ENCODE assay signal across 11 cellular contexts in the genomic region with DNA sequence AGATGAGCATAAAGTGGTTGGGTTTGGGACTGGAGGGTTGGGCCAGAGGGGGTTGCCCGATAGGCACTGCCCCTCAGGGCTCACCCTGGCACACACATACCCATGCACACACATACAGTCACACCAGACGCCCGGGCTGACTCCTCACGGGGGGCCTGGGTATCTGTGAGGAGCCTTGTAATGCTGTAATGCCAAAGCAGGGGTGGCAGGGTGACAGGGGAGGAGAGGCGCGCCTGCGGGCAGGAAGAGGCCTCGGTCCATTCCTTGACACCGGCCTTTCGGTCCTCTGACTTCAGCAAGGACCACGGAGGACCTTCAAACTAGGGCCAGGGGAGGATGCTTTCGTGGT. TPM values are rescaled to one million over a fixed set of nuclear protein-coding genes. Genes with fewer than 3 reads are reported as not detected.
DNase-seq lines count a peak whose midpoint lies in the region; ATAC-seq and TF ChIP-seq lines count a peak whose summit lies in the region.
"Had no signal": no experiment of that assay in that cellular context is flagged by ENCODE, and none has a peak within 500 bp of the region (broad histone marks: within the 10 kb centered on the region; RNA-seq: fewer than 3 reads in every experiment).

No MANE protein-coding gene starts in this region.

- CTCF ChIA-PET in activated CD4-positive, alpha-beta T cell treated with anti-CD3 and anti-CD28 coated beads, Interleukin-2, amount 10 ng/mL, durations not matched to agents 7 days and 5 days (lab: Charles Lee): no interaction called here

- WGBS in adrenal gland, 4 donors: 62 to 100% (median 67%) methylated on average over 1 to 12 of the region's 12 CpGs

- H3K36me3 Mint-ChIP-seq in activated CD4-positive, alpha-beta T cell treated with anti-CD3 and anti-CD28 coated beads, Interleukin-2, amount 10 ng/mL, durations not matched to agents 7 days and 5 days (ENCODE audit: low read depth): no peaks in the 10 kb centered on the region

- no peaks in the 10 kb centered on the region for H3K36me3 ChIP-seq in adrenal gland (replicated peaks in 1 of 2)

- no peak for DNase-seq in activated CD4-positive, alpha-beta T cell treated with anti-CD3 and anti-CD28 coated beads, Interleukin-2, amount 10 ng/mL, durations not matched to agents 7 days and 5 days
- DNase-seq in activated CD4-positive, alpha-beta T cell treated with anti-CD3 and anti-CD28 coated beads, Interleukin-2, amount 50 U/mL, for 4 hours: no peak
- no peak for DNase-seq in stimulated activated naive CD8-positive, alpha-beta T cell treated with anti-CD3 and anti-CD28 coated beads, Interleukin-15, amount 100 ng/mL, for 72 hours
- DNase-seq in adrenal gland: no peak
- no peak for DNase-seq in cortex of kidney (lab: John Stamatoyannopoulos, UW)
- no peak for DNase-seq in omental fat pad (ENCODE audit: low spot score)

- no peaks in the 10 kb centered on the region for H3K9me3 Mint-ChIP-seq in activated CD4-positive, alpha-beta T cell treated with anti-CD3 and anti-CD28 coated beads, Interleukin-2, amount 10 ng/mL, durations not matched to agents 7 days and 5 days
- H3K9me3 Mint-ChIP-seq in stimulated activated naive CD8-positive, alpha-beta T cell treated with anti-CD3 and anti-CD28 coated beads, Interleukin-15, amount 100 ng/mL, for 72 hours: no peaks in the 10 kb centered on the region

- no peaks in the 10 kb centered on the region for H3K27me3 ChIP-seq in layer of hippocampus (ENCODE audit: control insufficient read depth, insufficient read depth, low read length)
- H3K27me3 ChIP-seq in adrenal gland: no peaks in the 10 kb centered on the region

- no peak for TF ChIP-seq POLR2A in adrenal gland (IDR thresholded peaks at IDR 0.05)

- no peaks in the 10 kb centered on the region for H3K9me3 ChIP-seq in adrenal gland (replicated peaks in 1 of 3)
- H3K9me3 ChIP-seq: A549 had no signal

- H3K4me1 ChIP-seq in adrenal gland (replicated peaks in 1 of 2): peaks cover 4 to 18% of the 10 kb centered on the region in 2 donors
- H3K4me1 ChIP-seq: A549 had no signal

- POLR2A ChIA-PET in activated CD4-positive, alpha-beta T cell treated with anti-CD3 and anti-CD28 coated beads, Interleukin-2, amount 10 ng/mL, durations not matched to agents 7 days and 5 days (lab: Charles Lee): no interaction called here

- H3K27me3 Mint-ChIP-seq in activated CD4-positive, alpha-beta T cell treated with anti-CD3 and anti-CD28 coated beads, Interleukin-2, amount 10 ng/mL, durations not matched to agents 7 days and 5 days: peaks cover 17% of the 10 kb centered on the region
- peaks cover 27% of the 10 kb centered on the region for H3K27me3 Mint-ChIP-seq in stimulated activated naive CD8-positive, alpha-beta T cell treated with anti-CD3 and anti-CD28 coated beads, Interleukin-15, amount 100 ng/mL, for 72 hours

- intact Hi-C loops in adrenal gland (cut with DNase I): no loop called here

- peak; percentile 19 for ATAC-seq in stimulated activated naive CD8-positive, alpha-beta T cell treated with anti-CD3 and anti-CD28 coated beads, Interleukin-15, amount 100 ng/mL, for 72 hours
- no peak for ATAC-seq in omental fat pad (ENCODE audit: low FRiP score)
- ATAC-seq: A549, HepG2 had no signal

- peak overlapping the region in 1 of 4 donors; percentile 39 for H3K4me3 ChIP-seq in adrenal gland
- H3K4me3 ChIP-seq: A549 had no signal

- H3K4me3 Mint-ChIP-seq in activated CD4-positive, alpha-beta T cell treated with anti-CD3 and anti-CD28 coated beads, Interleukin-2, amount 10 ng/mL, durations not matched to agents 7 days and 5 days: peak overlapping the region; percentile 56
- H3K4me3 Mint-ChIP-seq in stimulated activated naive CD8-positive, alpha-beta T cell treated with anti-CD3 and anti-CD28 coated beads, Interleukin-15, amount 100 ng/mL, for 72 hours: peak overlapping the region; percentile 73 to 75

- no peak overlapping the region for H3K27ac Mint-ChIP-seq in activated CD4-positive, alpha-beta T cell treated with anti-CD3 and anti-CD28 coated beads, Interleukin-2, amount 10 ng/mL, durations not matched to agents 7 days and 5 days
- peak overlapping the region in 1 of 2 donors; percentile 38 for H3K27ac Mint-ChIP-seq in stimulated activated naive CD8-positive, alpha-beta T cell treated with anti-CD3 and anti-CD28 coated beads, Interleukin-15, amount 100 ng/mL, for 72 hours

- peak overlapping the region; percentile 99 for H3K27ac ChIP-seq in angular gyrus (ENCODE audit: low read depth, low read length)
- H3K27ac ChIP-seq in layer of hippocampus (ENCODE audit: low read depth, low read length): peak overlapping the region; percentile 97
- peak overlapping the region in 2 of 5 donors; percentile 74 to 78 for H3K27ac ChIP-seq in adrenal gland
- H3K27ac ChIP-seq: A549 had no signal

- H3K4me1 Mint-ChIP-seq in activated CD4-positive, alpha-beta T cell treated with anti-CD3 and anti-CD28 coated beads, Interleukin-2, amount 10 ng/mL, durations not matched to agents 7 days and 5 days: peaks cover 15% of the 10 kb centered on the region
- peaks cover 18% of the 10 kb centered on the region for H3K4me1 Mint-ChIP-seq in stimulated activated naive CD8-positive, alpha-beta T cell treated with anti-CD3 and anti-CD28 coated beads, Interleukin-15, amount 100 ng/mL, for 72 hours

- TF ChIP-seq CTCF in adrenal gland (IDR thresholded peaks at IDR 0.05): no peak
- TF ChIP-seq CTCF in omental fat pad (IDR thresholded peaks at IDR 0.05): no peak

RNA-seq across cellular contexts. Expression of a gene that starts 0.4 kb away (rescaled TPM):
- under 1 TPM; 0.33 to 0.50 TPM for total RNA-seq in activated CD4-positive, alpha-beta T cell treated with anti-CD3 and anti-CD28 coated beads, Interleukin-2, amount 10 ng/mL, durations not matched to agents 7 days and 5 days
- total RNA-seq in adrenal gland (10 to 100 TPM in 3 of 8 donors, 1 to 10 TPM in 4, under 1 TPM in 1; 0.35 to 46.1 (median 3.6) TPM), omental fat pad (1 to 10 TPM in 3 of 4 donors, under 1 TPM in 1; 0.36 to 6.1 (median 3.1) TPM)
- polyA plus RNA-seq in adrenal gland: 10 to 100 TPM; 13.4 to 50.8 (median 45.9) TPM
- total RNA-seq: dermis microvascular lymphatic vessel endothelial cell, HepG2 had no signal
- polyA plus RNA-seq: HepG2 had no signal

RNA-seq across cellular contexts. Expression of a gene that starts 47.2 kb away (rescaled TPM):
- total RNA-seq in activated CD4-positive, alpha-beta T cell treated with anti-CD3 and anti-CD28 coated beads, Interleukin-2, amount 10 ng/mL, durations not matched to agents 7 days and 5 days: not detected
- total RNA-seq in adrenal gland (10 to 100 TPM in 3 of 8 donors, 1 to 10 TPM in 2, under 1 TPM in 2, not detected in 1; 0.10 to 53.2 (median 2.4) TPM), omental fat pad (not detected)
- 10 to 100 TPM in 1 of 3 donors, under 1 TPM in 2; 0.40 to 81.0 (median 0.61) TPM for polyA plus RNA-seq in adrenal gland
- total RNA-seq: dermis microvascular lymphatic vessel endothelial cell, HepG2 had no signal
- polyA plus RNA-seq: A549, HepG2 had no signal

RNA-seq across cellular contexts. Expression of a gene that starts 58.3 kb away (rescaled TPM):
- total RNA-seq in activated CD4-positive, alpha-beta T cell treated with anti-CD3 and anti-CD28 coated beads, Interleukin-2, amount 10 ng/mL, durations not matched to agents 7 days and 5 days: not detected
- total RNA-seq in adrenal gland (1 to 10 TPM in 2 of 8 donors, under 1 TPM in 5, not detected in 1; 0.25 to 1.5 (median 0.66) TPM), omental fat pad (not detected)
- polyA plus RNA-seq in adrenal gland: 1 to 10 TPM; 1.5 to 2.6 (median 1.6) TPM
- total RNA-seq: HepG2 had no signal
- polyA plus RNA-seq: A549, HepG2 had no signal
